8 cellular contexts compared by ENCODE assay signal in genomic region chr6:3171313-3172175, GRCh38. TPM values are rescaled to one million over a fixed set of nuclear protein-coding genes. Genes with fewer than 3 reads are reported as not detected.
A peak's percentile ranks its signal among the peaks of the same experiment; 100 is the strongest.
DNase-seq lines count a peak whose midpoint lies in the region; ATAC-seq, FAIRE-seq and TF ChIP-seq lines count a peak whose summit lies in the region.
"Not testable (repeated sequence)": the region's sequence is repeated elsewhere in the genome, so short reads cannot be mapped to it uniquely, and the experiment has no call there.

No MANE protein-coding gene starts in this region.

- not testable (repeated sequence) for TF ChIP-seq CTCF in astrocyte of the spinal cord (IDR thresholded peaks at IDR 0.05; ENCODE audit: low read depth, low read length); endothelial cell (IDR thresholded peaks at IDR 0.05; ENCODE audit: unreplicated experiment); omental fat pad (IDR thresholded peaks at IDR 0.05)

- not testable (repeated sequence) for H3K4me1 Mint-ChIP-seq in endothelial cell (ENCODE audit: unreplicated experiment)

- not testable (repeated sequence) for H3K9me3 Mint-ChIP-seq in endothelial cell (ENCODE audit: unreplicated experiment)

- H3K27me3 Mint-ChIP-seq in endothelial cell (ENCODE audit: unreplicated experiment), result not testable (repeated sequence)

- in situ Hi-C loops in astrocyte of the spinal cord (cut with HindIII; ENCODE audit: low sequenced_read_pairs), result not testable (repeated sequence)

- peak; percentile 4 for FAIRE-seq in HTR-8/SVneo (lab: Jason Lieb, UNC)

- peak; percentile 80 for ATAC-seq in omental fat pad (ENCODE audit: low FRiP score)

- H3K36me3 Mint-ChIP-seq in endothelial cell (ENCODE audit: low read depth, unreplicated experiment), result not testable (repeated sequence)

- H3K4me3 ChIP-seq in astrocyte of the spinal cord (ENCODE audit: low read depth, low read length), result not testable (repeated sequence)

- peak; percentile 62 for DNase-seq in Daoy (ENCODE audit: low read depth)
- not testable (repeated sequence) for DNase-seq in HTR-8/SVneo (ENCODE audit: insufficient read length, low spot score); endothelial cell (ENCODE audit: low spot score); omental fat pad (ENCODE audit: low spot score)
- peak; percentile 63 for DNase-seq in RPMI7951 (ENCODE audit: low read depth)
- peak; percentile 55 for DNase-seq in astrocyte of the spinal cord (ENCODE audit: low read depth, low spot score)
- peak; percentile 32 for DNase-seq in kidney tubule cell (ENCODE audit: low spot score)
- DNase-seq in stromal cell of bone marrow (ENCODE audit: low read depth), result peak; percentile 38

- H3K27ac Mint-ChIP-seq in endothelial cell (ENCODE audit: unreplicated experiment), result not testable (repeated sequence)

- peak overlapping the region; percentile 21 for H3K4me3 Mint-ChIP-seq in endothelial cell (ENCODE audit: unreplicated experiment)

RNA-seq across cellular contexts. Expression of gene TUBB2A, which starts 14.2 kb away (rescaled TPM):
- 145 and 146 TPM in 2 replicates for total RNA-seq in Daoy (2014; rRNA removed; shearing (Covaris generic))
- total RNA-seq in RPMI7951 (2014; rRNA removed; shearing (Covaris generic)), result 265 and 319 TPM in 2 replicates
- total RNA-seq in endothelial cell (ENCODE audit: unreplicated experiment) (73.6 TPM), omental fat pad (100 to 1,000 TPM in 2 of 4 donors, 10 to 100 TPM in 2; 62.4 to 134 (median 97.8) TPM)

RNA-seq across cellular contexts. Expression of gene BPHL, which starts 53.0 kb away (rescaled TPM):
- total RNA-seq in Daoy (2014; rRNA removed; shearing (Covaris generic)), result 20.0 and 20.4 TPM in 2 replicates
- total RNA-seq in RPMI7951 (2014; rRNA removed; shearing (Covaris generic)), result 22.9 and 24.8 TPM in 2 replicates
- total RNA-seq in endothelial cell (ENCODE audit: unreplicated experiment) (35.4 TPM), omental fat pad (10 to 100 TPM; 13.5 to 41.5 (median 20.9) TPM)

RNA-seq across cellular contexts. Expression of gene TUBB2B, which starts 55.9 kb away (rescaled TPM):
- total RNA-seq in Daoy (2014; rRNA removed; shearing (Covaris generic)), result 104 TPM in 2 replicates
- 22.1 and 26.7 TPM in 2 replicates for total RNA-seq in RPMI7951 (2014; rRNA removed; shearing (Covaris generic))
- total RNA-seq in endothelial cell (ENCODE audit: unreplicated experiment), result 93.2 TPM
- total RNA-seq in omental fat pad, result 1 to 10 TPM; 2.4 to 8.9 (median 3.9) TPM
